In the genomic region with DNA sequence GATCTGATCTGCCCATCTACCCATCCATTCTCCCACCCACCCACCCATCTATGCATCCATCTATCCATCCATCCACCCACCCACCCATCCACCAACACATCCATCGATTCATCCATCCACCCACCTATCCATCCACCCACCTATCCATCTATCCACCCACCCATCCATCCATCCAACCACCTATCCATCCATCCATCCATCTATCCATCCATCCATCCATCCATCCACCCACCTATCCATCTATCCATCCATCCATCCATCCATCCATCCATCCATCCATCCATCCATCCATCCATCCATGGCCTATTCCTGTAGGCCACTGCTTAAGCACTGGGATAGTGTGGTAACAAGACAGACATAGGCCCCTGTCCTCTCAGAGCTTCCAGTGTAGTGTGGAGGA, we compare ENCODE assay signal across 37 cellular contexts.
"Had no signal": no experiment of that assay in that cellular context is flagged by ENCODE, and none has a peak within 500 bp of the region (broad histone marks: within the 10 kb centered on the region; RNA-seq: fewer than 3 reads in every experiment).

No MANE protein-coding gene starts in this region.

- H3K4me1 Mint-ChIP-seq: activated B cell treated with CpG ODN at 0.5 μM for 24 hours; activated CD4-positive, alpha-beta T cell treated with anti-CD3 and anti-CD28 coated beads, Interleukin-2, amount 10 ng/mL, durations not matched to agents 24 days and 14 days; activated naive CD8-positive, alpha-beta T cell treated with anti-CD3 and anti-CD28 coated beads for 36 hours; activated T-helper 17 cell treated with anti-CD3 and anti-CD28 coated beads, Interleukin-2, amount 50 U/mL, for 72 hours; central memory CD8-positive, alpha-beta T cell had no signal

- H3K4me3 ChIP-seq: adrenal gland, body of pancreas, breast epithelium had no signal

- H3K36me3 Mint-ChIP-seq: activated CD4-positive, alpha-beta memory T cell treated with anti-CD3 and anti-CD28 coated beads for 36 hours; activated naive CD8-positive, alpha-beta T cell treated with anti-CD3 and anti-CD28 coated beads for 36 hours had no signal

- H3K27ac Mint-ChIP-seq: activated B cell treated with CpG ODN at 0.5 μM for 24 hours; activated CD4-positive, alpha-beta memory T cell treated with anti-CD3 and anti-CD28 coated beads for 36 hours; activated CD4-positive, alpha-beta T cell treated with anti-CD3 and anti-CD28 coated beads, Interleukin-2, amount 10 ng/mL, durations not matched to agents 24 days and 14 days; activated CD8-positive, alpha-beta T cell treated with anti-CD3 and anti-CD28 coated beads for 36 hours; activated naive CD4-positive, alpha-beta T cell treated with anti-CD3 and anti-CD28 coated beads for 36 hours; activated naive CD4-positive, alpha-beta T cell treated with anti-CD3 and anti-CD28 coated beads, Interleukin-2, amount 50 U/mL, for 72 hours; activated naive CD8-positive, alpha-beta T cell treated with anti-CD3 and anti-CD28 coated beads for 36 hours; activated T-cell treated with anti-CD3 and anti-CD28 coated beads, Interleukin-2, amount 50 U/mL, for 72 hours; activated T-helper 1 cell treated with anti-CD3 and anti-CD28 coated beads, Interleukin-12 subunit alpha, Interleukin-12 subunit beta, Interleukin-2, Interleukin-4 antibody, amounts not matched to agents 30 ng/mL and 10 ng/mL and 1 ng/mL, durations not matched to agents 14 hours and 24 hours and 36 hours; activated T-helper 17 cell treated with anti-CD3 and anti-CD28 coated beads, Interleukin-2, amount 50 U/mL, for 72 hours; T-helper 1 cell treated with Interleukin-12 subunit alpha and Interleukin-12 subunit beta and Interleukin-4 antibody, amounts not matched to agents 30 μg/mL and 1 μg/mL, for 36 hours; T-helper 2 cell treated with Interferon-gamma antibody and Interleukin-4, amounts not matched to agents 5 μg/mL and 100 μg/mL, for 36 hours had no signal

- H3K4me3 Mint-ChIP-seq: activated B cell treated with CpG ODN at 0.5 μM for 24 hours; activated CD4-positive, alpha-beta memory T cell treated with anti-CD3 and anti-CD28 coated beads for 36 hours; activated CD4-positive, alpha-beta T cell treated with anti-CD3 and anti-CD28 coated beads, Interleukin-2, amount 10 ng/mL, durations not matched to agents 24 days and 14 days; activated CD8-positive, alpha-beta T cell treated with anti-CD3 and anti-CD28 coated beads for 36 hours; activated naive CD4-positive, alpha-beta T cell treated with anti-CD3 and anti-CD28 coated beads for 36 hours; activated naive CD8-positive, alpha-beta T cell treated with anti-CD3 and anti-CD28 coated beads for 36 hours; activated T-cell treated with anti-CD3 and anti-CD28 coated beads, Interleukin-2, amount 50 U/mL, for 4 hours; activated T-cell treated with anti-CD3 and anti-CD28 coated beads, Interleukin-2, amount 50 U/mL, for 72 hours; activated T-helper 1 cell treated with anti-CD3 and anti-CD28 coated beads, Interleukin-12 subunit alpha, Interleukin-12 subunit beta, Interleukin-2, Interleukin-4 antibody, amounts not matched to agents 30 ng/mL and 10 ng/mL and 1 ng/mL, durations not matched to agents 14 hours and 24 hours and 36 hours; activated T-helper 17 cell treated with anti-CD3 and anti-CD28 coated beads, Interleukin-2, amount 50 U/mL, for 72 hours; central memory CD8-positive, alpha-beta T cell; T-helper 1 cell treated with Interleukin-12 subunit alpha and Interleukin-12 subunit beta and Interleukin-4 antibody, amounts not matched to agents 30 μg/mL and 1 μg/mL, for 36 hours; T-helper 2 cell treated with Interferon-gamma antibody and Interleukin-4, amounts not matched to agents 5 μg/mL and 100 μg/mL, for 36 hours had no signal

- DNase-seq: activated B cell treated with CpG ODN at 0.5 μM for 24 hours; activated CD4-positive, alpha-beta memory T cell treated with anti-CD3 and anti-CD28 coated beads for 36 hours; activated CD4-positive, alpha-beta T cell treated with anti-CD3 and anti-CD28 coated beads for 4 hours; activated CD4-positive, alpha-beta T cell treated with anti-CD3 and anti-CD28 coated beads, Interleukin-2, amount 10 ng/mL, durations not matched to agents 24 days and 14 days; activated CD4-positive, alpha-beta T cell treated with anti-CD3 and anti-CD28 coated beads, Interleukin-2, amount 50 U/mL, for 1 hour; activated CD4-positive, alpha-beta T cell treated with anti-CD3 and anti-CD28 coated beads, Interleukin-2, amount 50 U/mL, for 4 hours; activated CD4-positive, CD25-positive, alpha-beta regulatory T cell treated with anti-CD3 and anti-CD28 coated beads, Interleukin-2, amount 50 U/mL, for 72 hours; activated CD8-positive, alpha-beta memory T cell treated with anti-CD3 and anti-CD28 coated beads, Interleukin-2, amount 50 U/mL, for 4 hours; activated CD8-positive, alpha-beta T cell treated with anti-CD3 and anti-CD28 coated beads for 36 hours; activated effector memory CD4-positive, alpha-beta T cell treated with anti-CD3 and anti-CD28 coated beads, Interleukin-2, amount 50 U/mL, for 16 hours; activated gamma-delta T cell treated with Interleukin-2 at 50 U/mL for 16 hours; activated naive CD4-positive, alpha-beta T cell; activated naive CD4-positive, alpha-beta T cell treated with anti-CD3 and anti-CD28 coated beads for 36 hours; activated naive CD4-positive, alpha-beta T cell treated with anti-CD3 and anti-CD28 coated beads, Interleukin-2, amount 50 U/mL, for 16 hours; activated naive CD8-positive, alpha-beta T cell treated with anti-CD3 and anti-CD28 coated beads for 36 hours; activated T-cell treated with anti-CD3 and anti-CD28 coated beads for 4 hours; activated T-cell treated with anti-CD3 and anti-CD28 coated beads, Interleukin-2, amount 50 U/mL, for 1 hour; activated T-cell treated with anti-CD3 and anti-CD28 coated beads, Interleukin-2, amount 50 U/mL, for 4 hours; activated T-cell treated with anti-CD3 and anti-CD28 coated beads, Interleukin-2, amount 50 U/mL, for 72 hours; adrenal gland; amniotic stem cell; aorta; body of pancreas; brain microvascular endothelial cell; cerebellar nuclear complex; T-helper 1 cell; T-helper 2 cell; T-helper 9 cell had no signal

- ATAC-seq: activated CD8-positive, alpha-beta T cell treated with anti-CD3 and anti-CD28 coated beads for 36 hours; activated naive CD4-positive, alpha-beta T cell treated with anti-CD3 and anti-CD28 coated beads, Interleukin-2, amount 50 U/mL, for 72 hours; activated T-cell treated with anti-CD3 and anti-CD28 coated beads, Interleukin-2, amount 50 U/mL, for 4 hours; activated T-cell treated with anti-CD3 and anti-CD28 coated beads, Interleukin-2, amount 50 U/mL, for 72 hours; activated T-helper 17 cell treated with anti-CD3 and anti-CD28 coated beads, Interleukin-2, amount 50 U/mL, for 72 hours; body of pancreas had no signal

- H3K27me3 Mint-ChIP-seq: activated CD4-positive, alpha-beta T cell treated with anti-CD3 and anti-CD28 coated beads, Interleukin-2, amount 10 ng/mL, durations not matched to agents 24 days and 14 days; activated naive CD8-positive, alpha-beta T cell treated with anti-CD3 and anti-CD28 coated beads for 36 hours had no signal

- H3K27me3 ChIP-seq: adrenal gland, body of pancreas, brain microvascular endothelial cell had no signal

- H3K9me3 ChIP-seq: adrenal gland, body of pancreas, breast epithelium had no signal

- H3K36me3 ChIP-seq: adrenal gland, brain microvascular endothelial cell, breast epithelium had no signal

- FAIRE-seq: astrocyte, TTC549 had no signal

- H3K4me1 ChIP-seq: adrenal gland, breast epithelium had no signal

- H3K9me3 Mint-ChIP-seq: activated CD4-positive, alpha-beta T cell treated with anti-CD3 and anti-CD28 coated beads, Interleukin-2, amount 10 ng/mL, durations not matched to agents 24 days and 14 days; activated CD8-positive, alpha-beta T cell treated with anti-CD3 and anti-CD28 coated beads for 36 hours; activated naive CD4-positive, alpha-beta T cell treated with anti-CD3 and anti-CD28 coated beads for 36 hours; activated naive CD8-positive, alpha-beta T cell treated with anti-CD3 and anti-CD28 coated beads for 36 hours; activated T-cell treated with anti-CD3 and anti-CD28 coated beads, Interleukin-2, amount 50 U/mL, for 4 hours; activated T-helper 1 cell treated with anti-CD3 and anti-CD28 coated beads, Interleukin-12 subunit alpha, Interleukin-12 subunit beta, Interleukin-2, Interleukin-4 antibody, amounts not matched to agents 30 ng/mL and 10 ng/mL and 1 ng/mL, durations not matched to agents 14 hours and 24 hours and 36 hours; activated T-helper 17 cell treated with anti-CD3 and anti-CD28 coated beads, Interleukin-2, amount 50 U/mL, for 72 hours; T-helper 1 cell treated with Interleukin-12 subunit alpha and Interleukin-12 subunit beta and Interleukin-4 antibody, amounts not matched to agents 30 μg/mL and 1 μg/mL, for 36 hours; T-helper 2 cell treated with Interferon-gamma antibody and Interleukin-4, amounts not matched to agents 5 μg/mL and 100 μg/mL, for 36 hours had no signal

- H3K27ac ChIP-seq: adrenal gland, body of pancreas, brain microvascular endothelial cell, breast epithelium had no signal
